ENCODE assay signal across 1 cellular context in the genomic region with DNA sequence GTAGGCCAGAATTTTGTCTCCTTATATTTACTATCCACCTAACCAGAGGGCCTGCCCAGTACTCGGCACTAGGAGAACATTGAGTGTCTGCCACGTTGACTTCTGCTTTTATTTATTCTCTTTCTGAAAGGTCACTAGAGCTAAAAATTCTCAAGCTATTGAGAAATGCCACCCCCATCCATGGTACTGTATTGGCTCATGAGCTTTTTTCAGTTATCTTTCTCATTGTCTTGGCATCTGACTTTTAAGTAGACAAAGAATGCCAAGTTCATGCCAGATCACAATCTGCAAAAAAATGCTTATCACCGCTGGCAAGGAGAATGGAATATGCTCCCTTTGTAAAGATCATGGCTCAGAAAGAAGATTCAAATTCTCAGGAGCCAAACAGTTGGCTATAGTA.
TF ChIP-seq lines count a peak whose summit lies in the region.

No MANE protein-coding gene starts in this region.

TF ChIP-seq in SK-N-SH treated with all-trans-retinoic acid at 6 μM for 48 hours, 23 proteins besides CTCF, POLR2A, EP300 and RAD21 (continued from another document):
- TF ChIP-seq CREB5 (CRISPR knock-in tag; IDR thresholded peaks at IDR 0.05; ENCODE audit: low read depth), result no peak
TF ChIP-seq in SK-N-SH treated with all-trans-retinoic acid at 6 μM for 48 hours: peak in this region for 0.
